6 cellular contexts compared by ENCODE assay signal in the genomic region with DNA sequence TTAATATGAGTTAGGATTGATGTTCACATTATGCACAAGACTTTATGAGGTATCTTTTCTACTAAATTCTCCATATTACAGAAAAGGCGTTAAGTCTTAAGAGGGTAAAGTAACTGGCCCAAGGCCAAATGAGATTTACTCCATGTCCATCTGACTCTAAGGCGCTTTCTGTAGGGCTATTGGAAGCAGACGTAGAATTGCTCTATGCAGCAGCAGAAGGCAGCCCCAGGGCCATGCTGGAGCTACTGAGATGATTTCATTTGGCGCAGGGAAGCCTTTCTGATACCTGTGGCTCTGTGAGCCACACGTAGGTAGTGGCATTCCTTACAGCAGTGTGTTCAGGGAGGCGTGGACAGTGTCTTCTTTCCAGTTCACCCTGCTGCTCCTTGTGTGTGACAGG.
"Had no signal": no experiment of that assay in that cellular context is flagged by ENCODE, and none has a peak within 500 bp of the region (broad histone marks: within the 10 kb centered on the region; RNA-seq: fewer than 3 reads in every experiment).

No MANE protein-coding gene starts in this region.

- H3K4me2 ChIP-seq: GM23338 had no signal

- ATAC-seq: GM23338, HepG2 had no signal

- FAIRE-seq: H1, H54, HepG2 had no signal

- DNase-seq: H9, HCEC 1CT had no signal

- H2AFZ ChIP-seq: GM23338 had no signal

- H3K4me3 ChIP-seq: GM23338 had no signal
